In genomic region chr7:24756545-24756988, GRCh38 we compare ENCODE assay signal across 2 cellular contexts.
TF ChIP-seq lines count a peak whose summit lies in the region.

No MANE protein-coding gene starts in this region.

TF ChIP-seq in A549, 52 proteins besides CTCF, POLR2A, EP300 and RAD21:
- TF ChIP-seq E2F6 (IDR thresholded peaks at IDR 0.05; ENCODE audit: borderline replicate concordance, low read depth) (peak; percentile 44; the same call in 1 of the 2 replicates), HEYL (CRISPR knock-in tag; IDR thresholded peaks at IDR 0.05) (no peak), HOXB5 (CRISPR knock-in tag; IDR thresholded peaks at IDR 0.05) (0 out of 2 replicates have a peak, but pooled peaks have one; percentile 15), FOSB (CRISPR knock-in tag; IDR thresholded peaks at IDR 0.05) (no peak), HOXB13 (CRISPR knock-in tag; IDR thresholded peaks at IDR 0.05; ENCODE audit: low read depth) (peak; percentile 75; the same call in 1 of the 2 replicates), MAX (IDR thresholded peaks at IDR 0.05) (peak; percentile 75), PBX3 (IDR thresholded peaks at IDR 0.05) (no peak), MAZ (IDR thresholded peaks at IDR 0.05; ENCODE audit: borderline replicate concordance, low read depth, low read length) (no peak), CBX2 (IDR thresholded peaks at IDR 0.05; ENCODE audit: borderline replicate concordance, low read depth) (no peak)

TF ChIP-seq in H1, 55 proteins besides CTCF, POLR2A, EP300 and RAD21:
- TF ChIP-seq TEAD4 (IDR thresholded peaks at IDR 0.05; ENCODE audit: low read depth, low read length) (no peak), KDM4A (IDR thresholded peaks at IDR 0.05; ENCODE audit: low read depth, low read length, severe bottlenecking) (peak; percentile 90), SIN3A (conservative IDR thresholded peaks at IDR 0.05 in 1 of 2, IDR thresholded peaks at IDR 0.05 in 1 of 2; ENCODE audit: low read depth in 1 of 2, low read length in 2 of 2) (0 out of 4 replicates have a peak, but pooled peaks of 1 of the 2 experiments have one; percentile 24), MAX (IDR thresholded peaks at IDR 0.05) (peak; percentile 90), E2F6 (IDR thresholded peaks at IDR 0.05) (peak; percentile 84)
